ENCODE assay signal across 8 cellular contexts in the genomic region with DNA sequence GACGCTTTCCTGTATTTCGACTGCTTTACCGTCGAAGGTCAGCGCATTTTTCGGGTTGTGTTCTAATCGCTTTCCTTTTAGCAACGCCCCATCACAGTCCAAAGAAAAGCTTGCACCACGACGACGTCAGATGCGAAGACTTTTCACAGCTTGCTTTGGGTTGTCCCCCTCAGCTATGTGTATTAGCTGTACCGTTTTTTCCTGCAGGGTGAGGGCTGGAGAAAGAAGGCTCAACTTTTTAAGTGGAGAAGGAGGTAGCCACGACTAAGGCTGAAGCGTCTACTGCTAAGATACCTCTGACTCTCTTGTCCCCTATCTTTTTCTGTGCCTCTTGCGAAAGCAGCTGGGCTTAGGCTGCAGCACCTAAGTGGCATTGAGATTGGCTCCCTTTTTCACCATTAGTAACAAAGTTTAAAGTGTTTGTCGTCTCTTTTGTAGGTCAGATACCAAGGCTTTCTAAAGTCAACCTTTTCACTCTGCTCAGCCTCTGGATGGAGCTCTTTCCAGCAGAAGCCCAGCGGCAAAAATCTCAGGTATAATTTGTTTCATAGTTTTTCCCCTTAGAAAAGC. TPM values are rescaled to one million over a fixed set of nuclear protein-coding genes. Genes with fewer than 3 reads are reported as not detected.
DNase-seq lines count a peak whose midpoint lies in the region; ATAC-seq and TF ChIP-seq lines count a peak whose summit lies in the region.

No MANE protein-coding gene starts in this region.

- DNase-seq in activated naive CD4-positive, alpha-beta T cell treated with anti-CD3 and anti-CD28 coated beads, Interleukin-2, amount 50 U/mL, for 16 hours: no peak
- DNase-seq in activated CD4-positive, CD25-positive, alpha-beta regulatory T cell treated with anti-CD3 and anti-CD28 coated beads, Interleukin-2, amount 50 U/mL, for 72 hours: peak; percentile 30
- DNase-seq in fibroblast of villous mesenchyme (ENCODE audit: low read depth) (peak; percentile 58), KG1 (lab: John Stamatoyannopoulos, UW) (no peak)

- H3K4me1 ChIP-seq in neutrophil (ENCODE audit: control insufficient read depth in 1 of 2, insufficient read depth in 1 of 2, low read depth in 1 of 2, low read length in 1 of 2): peaks cover 63 to 66% of the 10 kb centered on the region in 2 experiments

- no peaks in the 10 kb centered on the region for H3K36me3 ChIP-seq in neutrophil

- peak overlapping the region; percentile 94 for H3K4me3 ChIP-seq in fibroblast of villous mesenchyme (ENCODE audit: low read depth, low read length)
- peak overlapping the region; percentile 80 to 92 for H3K4me3 ChIP-seq in neutrophil (ENCODE audit: low read depth in 1 of 2, low read length in 1 of 2)

- TF ChIP-seq CTCF in fibroblast of villous mesenchyme (IDR thresholded peaks at IDR 0.05; ENCODE audit: insufficient read depth, low read depth, low read length) (peak; percentile 21), neutrophil (IDR thresholded peaks at IDR 0.05) (peak; percentile 11)

- H3K27ac ChIP-seq in neutrophil: peak overlapping the region; percentile 97

- no peaks in the 10 kb centered on the region for H3K36me3 Mint-ChIP-seq in activated naive CD4-positive, alpha-beta T cell treated with anti-CD3 and anti-CD28 coated beads, Interleukin-2, amount 50 U/mL, for 24 hours

- peak overlapping the region; percentile 99 for H3K4me3 Mint-ChIP-seq in activated naive CD4-positive, alpha-beta T cell treated with anti-CD3 and anti-CD28 coated beads, Interleukin-2, amount 50 U/mL, for 24 hours

- H3K27me3 ChIP-seq in neutrophil: no peaks in the 10 kb centered on the region

- ATAC-seq in HG03175 (IDR thresholded peaks at IDR 0.05; ENCODE audit: unreplicated experiment) (peak; percentile 8), GM21528 (IDR thresholded peaks at IDR 0.05; ENCODE audit: low FRiP score, unreplicated experiment) (no peak)

- H3K9me3 ChIP-seq in neutrophil: no peaks in the 10 kb centered on the region

- peak overlapping the region; percentile 96 for H3K27ac Mint-ChIP-seq in activated naive CD4-positive, alpha-beta T cell treated with anti-CD3 and anti-CD28 coated beads, Interleukin-2, amount 50 U/mL, for 24 hours

- H3K27me3 Mint-ChIP-seq in activated naive CD4-positive, alpha-beta T cell treated with anti-CD3 and anti-CD28 coated beads, Interleukin-2, amount 50 U/mL, for 24 hours: no peaks in the 10 kb centered on the region

- peaks cover 54% of the 10 kb centered on the region for H3K4me1 Mint-ChIP-seq in activated naive CD4-positive, alpha-beta T cell treated with anti-CD3 and anti-CD28 coated beads, Interleukin-2, amount 50 U/mL, for 24 hours

- no peaks in the 10 kb centered on the region for H3K9me3 Mint-ChIP-seq in activated naive CD4-positive, alpha-beta T cell treated with anti-CD3 and anti-CD28 coated beads, Interleukin-2, amount 50 U/mL, for 24 hours

RNA-seq across cellular contexts. Expression of a gene that starts 0.8 kb away (rescaled TPM):
- total RNA-seq in fibroblast of villous mesenchyme: 3.5 TPM in 2 replicates

RNA-seq across cellular contexts. Expression of a gene that starts 28.4 kb away (rescaled TPM):
- not detected in 2 replicates for total RNA-seq in fibroblast of villous mesenchyme

Comparison
In these comparisons a context has a peak if more than half of its experiments do, and no peak if none do; other contexts are left out.
1. DNase-seq: peak in activated CD4-positive, CD25-positive, alpha-beta regulatory T cell treated with anti-CD3 and anti-CD28 coated beads, Interleukin-2, amount 50 U/mL, for 72 hours (single experiment) and fibroblast of villous mesenchyme (single experiment); none in activated naive CD4-positive, alpha-beta T cell treated with anti-CD3 and anti-CD28 coated beads, Interleukin-2, amount 50 U/mL, for 16 hours (single experiment) and KG1 (single experiment).